In the genomic region with DNA sequence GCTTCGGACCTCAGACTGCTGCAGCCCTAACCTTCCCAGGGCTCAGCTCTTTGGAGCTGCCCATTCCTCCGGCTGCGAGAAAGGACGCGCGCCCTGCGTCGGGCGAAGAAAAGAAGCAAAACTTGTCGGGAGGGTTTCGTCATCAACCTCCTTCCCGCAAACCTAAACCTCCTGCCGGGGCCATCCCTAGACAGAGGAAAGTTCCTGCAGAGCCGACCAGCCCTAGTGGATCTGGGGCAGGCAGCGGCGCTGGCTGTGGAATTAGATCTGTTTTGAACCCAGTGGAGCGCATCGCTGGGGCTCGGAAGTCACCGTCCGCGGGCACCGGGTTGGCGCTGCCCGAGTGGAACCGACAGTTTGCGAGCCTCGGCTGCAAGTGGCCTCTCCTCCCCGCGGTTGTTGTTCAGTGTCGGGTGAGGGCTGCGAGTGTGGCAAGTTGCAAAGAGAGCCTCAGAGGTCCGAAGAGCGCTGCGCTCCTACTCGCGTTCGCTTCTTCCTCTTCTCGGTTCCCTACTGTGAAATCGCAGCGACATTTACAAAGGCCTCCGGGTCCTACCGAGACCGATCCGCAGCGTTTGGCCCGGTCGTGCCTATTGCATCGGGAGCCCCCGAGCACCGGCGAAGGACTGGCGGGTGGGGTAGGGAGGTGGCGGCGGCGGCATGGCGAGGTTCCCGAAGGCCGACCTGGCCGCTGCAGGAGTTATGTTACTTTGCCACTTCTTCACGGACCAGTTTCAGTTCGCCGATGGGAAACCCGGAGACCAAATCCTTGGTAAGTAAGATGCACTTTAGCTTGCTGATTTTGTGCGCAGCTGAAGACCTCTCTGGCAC, we compare ENCODE assay signal across 8 cellular contexts. TPM values are rescaled to one million over a fixed set of nuclear protein-coding genes. Genes with fewer than 3 reads are reported as not detected.
DNase-seq lines count a peak whose midpoint lies in the region; ATAC-seq lines count a peak whose summit lies in the region.

Gene PLXDC2 (plus strand): TSS at position 13 of the 831 bp plus-strand sequence.

- intact Hi-C loops in left colon (cut with DNase I, micrococcal nuclease), result no loop called here

- H3K27ac ChIP-seq in cingulate gyrus (ENCODE audit: low read depth, low read length), result peak within 1 kb of the TSS; percentile 83

- ATAC-seq in GM21825 (IDR thresholded peaks at IDR 0.05; ENCODE audit: unreplicated experiment), result peak; percentile 48
- ATAC-seq in left colon, result peak; percentile 41
- peak; percentile 34 for ATAC-seq in stimulated activated naive CD8-positive, alpha-beta T cell treated with anti-CD3 and anti-CD28 coated beads, Interleukin-15, Interleukin-2, amounts not matched to agents 100 U/mL and 50 U/mL, for 24 hours
- ATAC-seq in HG02885 (IDR thresholded peaks at IDR 0.05; ENCODE audit: poor library complexity, unreplicated experiment), result no peak

- DNase-seq in CD1c-positive myeloid dendritic cell (ENCODE audit: extremely low spot score), result peak; percentile 91
- peak; percentile 70 for DNase-seq in NOMO-1 treated with dmso at 0.1 percent for 144 hours (lab: John Stamatoyannopoulos, UW; ENCODE audit: unreplicated experiment)
- DNase-seq in left colon, result peak; percentile 39 to 59
- peak; percentile 9 for DNase-seq in stimulated activated naive CD8-positive, alpha-beta T cell treated with anti-CD3 and anti-CD28 coated beads, Interleukin-15, Interleukin-2, amounts not matched to agents 100 U/mL and 50 U/mL, for 24 hours
- DNase-seq in T-helper 9 cell, result no peak

RNA-seq across cellular contexts. Expression of gene PLXDC2, which starts in this region (rescaled TPM):
- 10 to 100 TPM; 28.1 to 37.3 TPM for total RNA-seq in left colon
